8 cellular contexts compared by ENCODE assay signal in the genomic region with DNA sequence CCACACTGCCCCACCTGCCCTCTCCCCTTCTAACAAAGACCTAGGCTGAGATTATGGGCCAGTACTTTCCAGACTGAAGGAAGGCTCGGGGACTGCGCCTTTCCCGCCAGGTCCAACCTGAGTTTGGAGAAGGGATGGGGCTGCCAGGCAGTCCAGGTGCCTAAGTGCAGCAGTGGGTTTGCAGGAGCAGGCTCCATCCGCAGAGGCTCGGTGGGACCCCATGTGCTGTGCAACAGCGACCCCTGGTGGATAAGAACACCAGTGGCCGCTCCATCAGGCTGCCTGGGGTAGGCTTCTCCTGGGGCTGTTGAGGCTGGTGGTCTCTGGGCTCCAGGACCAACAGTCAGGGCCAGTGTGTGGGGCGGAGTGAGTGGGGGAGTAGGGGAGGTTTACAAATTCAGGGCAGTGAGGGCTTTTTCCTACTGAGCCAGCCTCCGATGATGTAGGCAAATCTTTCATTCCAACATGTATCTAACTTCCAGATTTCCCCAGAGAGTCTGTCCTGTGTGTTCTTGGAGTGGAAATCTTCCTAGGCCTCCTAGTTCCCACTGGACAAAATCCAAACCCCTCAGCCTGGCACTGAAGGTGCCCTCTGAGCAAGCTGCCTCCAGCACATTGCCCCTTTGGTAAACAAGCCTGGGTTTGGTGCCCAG.
DNase-seq lines count a peak whose midpoint lies in the region; ATAC-seq and TF ChIP-seq lines count a peak whose summit lies in the region.

No MANE protein-coding gene starts in this region.

- H3K27ac ChIP-seq in AG04450 (ENCODE audit: low read depth, low read length), result no peak overlapping the region
- H3K27ac ChIP-seq in breast epithelium, result no peak overlapping the region

- H3K27me3 ChIP-seq in AG04450 (ENCODE audit: control insufficient read depth, insufficient read depth, low read length) (peaks cover 2% of the 10 kb centered on the region), breast epithelium (no peaks in the 10 kb centered on the region)

- peak; percentile 27 for DNase-seq in AG04450 (ENCODE audit: low read depth, low spot score)
- DNase-seq in NCI-H187 treated with DMSO at 0.1 percent for 48 hours (lab: John Stamatoyannopoulos, UW), result peak; percentile 32
- DNase-seq in activated B cell treated with CpG ODN at 0.5 μM for 24 hours, result peak; percentile 66
- peak; percentile 40 to 69 for DNase-seq in breast epithelium (ENCODE audit: low spot score in 2 of 2)
- peak; percentile 88 for DNase-seq in islet precursor cell
- peak; percentile 72 for DNase-seq in stimulated activated CD4-positive, alpha-beta T cell treated with anti-CD3 and anti-CD28 coated beads, Interleukin-1b, Interleukin-23, amount 100 ng/mL, for 48 hours

- peaks cover 12% of the 10 kb centered on the region for H3K27me3 Mint-ChIP-seq in activated B cell treated with CpG ODN at 0.5 μM for 24 hours

- no peak for TF ChIP-seq POLR2A in breast epithelium (IDR thresholded peaks at IDR 0.05)

- H3K4me1 Mint-ChIP-seq in activated B cell treated with CpG ODN at 0.5 μM for 24 hours, result no peaks in the 10 kb centered on the region

- intact Hi-C loops in activated B cell treated with CpG ODN at 0.5 μM for 24 hours (cut with micrococcal nuclease), result loop anchor here (1.0 to 5.0 kb wide), 9 partner anchors 107 to 1436 kb away; a partner anchor contains a TSS
- intact Hi-C loops in breast epithelium (cut with DNase I; ENCODE audit: low total_unique reads), result loop anchor here (10.0 kb wide), 1 partner anchor 104 kb away; no protein-coding TSS in a partner anchor

- no peak overlapping the region for H3K27ac Mint-ChIP-seq in activated B cell treated with CpG ODN at 0.5 μM for 24 hours

- CTCF ChIA-PET in AG04450 (lab: Charles Lee), result interaction anchor here (0.6 to 7.4 kb wide), 12 partner anchors 8 to 301 kb away, joined by 3 to 142 read pairs (median 4); no protein-coding TSS in a partner anchor
- CTCF ChIA-PET in activated B cell treated with CpG ODN at 0.5 μM for 24 hours (lab: Charles Lee), result interaction anchor here (0.7 to 8.9 kb wide), 5 partner anchors 50 to 444 kb away, joined by 3 to 126 read pairs (median 4); no protein-coding TSS in a partner anchor

- no peaks in the 10 kb centered on the region for H3K36me3 Mint-ChIP-seq in activated B cell treated with CpG ODN at 0.5 μM for 24 hours (ENCODE audit: low read depth)

- H3K4me3 Mint-ChIP-seq in activated B cell treated with CpG ODN at 0.5 μM for 24 hours, result no peak overlapping the region

- no peaks in the 10 kb centered on the region for H3K36me3 ChIP-seq in breast epithelium

- POLR2A ChIA-PET in AG04450 (lab: Yijun Ruan, JAX), result no interaction called here
- POLR2A ChIA-PET in activated B cell treated with CpG ODN at 0.5 μM for 24 hours (lab: Charles Lee), result no interaction called here

- no peak overlapping the region for H3K4me3 ChIP-seq in AG04450 (ENCODE audit: low read depth, low read length)
- H3K4me3 ChIP-seq in breast epithelium, result no peak overlapping the region

- TF ChIP-seq CTCF in AG04450 (IDR thresholded peaks at IDR 0.05; ENCODE audit: low read depth, low read length) (peak; percentile 91), activated B cell treated with CpG ODN at 0.5 μM for 24 hours (IDR thresholded peaks at IDR 0.05) (peak; percentile 67), breast epithelium (IDR thresholded peaks at IDR 0.05) (peak; percentile 24 to 89 (median 84))

- no peaks in the 10 kb centered on the region for H3K9me3 Mint-ChIP-seq in activated B cell treated with CpG ODN at 0.5 μM for 24 hours

- H3K4me1 ChIP-seq in breast epithelium, result no peaks in the 10 kb centered on the region

- H3K9me3 ChIP-seq in AG04450 (ENCODE audit: control insufficient read depth, insufficient read depth, low read length), result no peaks in the 10 kb centered on the region
- H3K9me3 ChIP-seq in breast epithelium, result no peaks in the 10 kb centered on the region

- ATAC-seq in GM18508 (IDR thresholded peaks at IDR 0.05; ENCODE audit: insufficient read depth, unreplicated experiment) (peak; percentile 75), HG02938 (IDR thresholded peaks at IDR 0.05; ENCODE audit: unreplicated experiment) (peak; percentile 80), activated B cell treated with CpG ODN at 0.5 μM for 24 hours (ENCODE audit: low read depth) (peak; percentile 97)

Comparison
In these comparisons a context has a peak if more than half of its experiments do, and no peak if none do; other contexts are left out.
1. DNase-seq: peak in every context shown above with its lines; median percentile 88 in islet precursor cell; 72 in stimulated activated CD4-positive, alpha-beta T cell treated with anti-CD3 and anti-CD28 coated beads, Interleukin-1b, Interleukin-23, amount 100 ng/mL, for 48 hours; 66 in activated B cell treated with CpG ODN at 0.5 μM for 24 hours; 54 in breast epithelium; 32 in NCI-H187 treated with DMSO at 0.1 percent for 48 hours; 27 in AG04450.